Comparison of ENCODE assay signal across 1 cellular context in genomic region chr2:99489758-99490087, GRCh38.
TF ChIP-seq lines count a peak whose summit lies in the region.

TSS of gene REV1 (minus strand) at chr2:99490017. CDS start at chr2:99464975, 25,042 bp downstream.

TF ChIP-seq in K562, 482 proteins besides CTCF, POLR2A, EP300 and RAD21 (continued from another document and continues in another):
- TF ChIP-seq ZHX1 (conservative IDR thresholded peaks at IDR 0.05; ENCODE audit: low read length) (no peak), PRDM10 (IDR thresholded peaks at IDR 0.05; ENCODE audit: partially characterized antibody) (peak; percentile 34), ZNF174 (CRISPR knock-in tag; IDR thresholded peaks at IDR 0.05) (no peak), ZNF224 (CRISPR knock-in tag; IDR thresholded peaks at IDR 0.05) (no peak), CREB1 (IDR thresholded peaks at IDR 0.05) (no peak), CREB1 (CRISPR knock-in tag; IDR thresholded peaks at IDR 0.05) (no peak), NCOA1 (IDR thresholded peaks at IDR 0.05; ENCODE audit: low read depth) (no peak), ZNF175 (CRISPR knock-in tag; IDR thresholded peaks at IDR 0.05; ENCODE audit: low read depth) (0 out of 2 replicates have a peak, but pooled peaks have one; percentile 47), HNRNPLL (IDR thresholded peaks at IDR 0.05; ENCODE audit: low read depth, low read length, poor library complexity, severe bottlenecking) (no peak), ZNF707 (CRISPR knock-in tag; conservative IDR thresholded peaks at IDR 0.05) (no peak), SMAD4 (CRISPR knock-in tag; conservative IDR thresholded peaks at IDR 0.05) (no peak), ETS2 (tag; IDR thresholded peaks at IDR 0.05; ENCODE audit: borderline replicate concordance, poor library complexity, severe bottlenecking) (no peak), E2F8 (IDR thresholded peaks at IDR 0.05; ENCODE audit: low read depth, partially characterized antibody) (no peak), RBM14 (IDR thresholded peaks at IDR 0.05; ENCODE audit: borderline replicate concordance, insufficient read depth, low read depth, low read length) (no peak), MGA (IDR thresholded peaks at IDR 0.05) (no peak), NR2C2 (CRISPR knock-in tag; IDR thresholded peaks at IDR 0.05) (no peak), NR2C2 (tag; IDR thresholded peaks at IDR 0.05) (peak; percentile 82; the same call in 1 of the 2 replicates), SUPT5H (IDR thresholded peaks at IDR 0.05) (no peak), ZBTB9 (CRISPR knock-in tag; IDR thresholded peaks at IDR 0.05) (no peak), DMBX1 (CRISPR knock-in tag; IDR thresholded peaks at IDR 0.05; ENCODE audit: borderline replicate concordance) (no peak), SPI1 (IDR thresholded peaks at IDR 0.05; ENCODE audit: borderline replicate concordance, low read depth, low read length) (no peak), COPS2 (conservative IDR thresholded peaks at IDR 0.05) (no peak), DLX4 (CRISPR knock-in tag; IDR thresholded peaks at IDR 0.05) (no peak), ZNF592 (IDR thresholded peaks at IDR 0.05) (0 out of 2 replicates have a peak, but pooled peaks have one; percentile 2)
